In genomic region chr17:75490953-75491649, GRCh38 we compare ENCODE assay signal across 9 cellular contexts.
"Had no signal": no experiment of that assay in that cellular context is flagged by ENCODE, and none has a peak within 500 bp of the region (broad histone marks: within the 10 kb centered on the region; RNA-seq: fewer than 3 reads in every experiment).

No MANE protein-coding gene starts in this region.

- H3K27ac ChIP-seq: VCaP had no signal

- ATAC-seq: effector memory CD8-positive, alpha-beta T cell; natural killer cell treated with Interleukin-12 subunit alpha and Interleukin-12 subunit beta and Interleukin-15 and Interleukin-18, amount 100 ng/mL, for 72 hours; stimulated activated naive CD8-positive, alpha-beta T cell treated with anti-CD3 and anti-CD28 coated beads, Interleukin-15, amount 100 ng/mL, for 72 hours had no signal

- H3K4me3 Mint-ChIP-seq: activated CD4-positive, alpha-beta memory T cell treated with anti-CD3 and anti-CD28 coated beads, Interleukin-2, amount 10 ng/mL, durations not matched to agents 7 days and 5 days; effector memory CD8-positive, alpha-beta T cell; natural killer cell treated with Interleukin-12 subunit alpha and Interleukin-12 subunit beta and Interleukin-15 and Interleukin-18, amount 100 ng/mL, for 72 hours; stimulated activated naive CD8-positive, alpha-beta T cell treated with anti-CD3 and anti-CD28 coated beads, Interleukin-15, amount 100 ng/mL, for 72 hours had no signal

- H3K27me3 Mint-ChIP-seq: activated CD4-positive, alpha-beta memory T cell treated with anti-CD3 and anti-CD28 coated beads, Interleukin-2, amount 10 ng/mL, durations not matched to agents 7 days and 5 days; effector memory CD8-positive, alpha-beta T cell; natural killer cell treated with Interleukin-12 subunit alpha and Interleukin-12 subunit beta and Interleukin-15 and Interleukin-18, amount 100 ng/mL, for 72 hours; stimulated activated naive CD8-positive, alpha-beta T cell treated with anti-CD3 and anti-CD28 coated beads, Interleukin-15, amount 100 ng/mL, for 72 hours had no signal

- H3K36me3 Mint-ChIP-seq: natural killer cell treated with Interleukin-12 subunit alpha and Interleukin-12 subunit beta and Interleukin-15 and Interleukin-18, amount 100 ng/mL, for 72 hours had no signal

- H3K9me3 Mint-ChIP-seq: activated CD4-positive, alpha-beta memory T cell treated with anti-CD3 and anti-CD28 coated beads, Interleukin-2, amount 10 ng/mL, durations not matched to agents 7 days and 5 days; effector memory CD8-positive, alpha-beta T cell; stimulated activated naive CD8-positive, alpha-beta T cell treated with anti-CD3 and anti-CD28 coated beads, Interleukin-15, amount 100 ng/mL, for 72 hours had no signal

- DNase-seq: activated CD4-positive, alpha-beta memory T cell treated with anti-CD3 and anti-CD28 coated beads, Interleukin-2, amount 10 ng/mL, durations not matched to agents 7 days and 5 days; activated naive CD4-positive, alpha-beta T cell treated with Interleukin-2 at 50 U/mL for 16 hours; cortex of kidney; effector memory CD8-positive, alpha-beta T cell; stimulated activated CD4-positive, alpha-beta T cell treated with anti-CD3 and anti-CD28 coated beads, Interleukin-4, amount 100 ng/mL, for 4 hours; stimulated activated naive CD8-positive, alpha-beta T cell treated with anti-CD3 and anti-CD28 coated beads, Interleukin-15, amount 100 ng/mL, for 72 hours; T-helper 9 cell had no signal

- H3K27ac Mint-ChIP-seq: activated CD4-positive, alpha-beta memory T cell treated with anti-CD3 and anti-CD28 coated beads, Interleukin-2, amount 10 ng/mL, durations not matched to agents 7 days and 5 days; stimulated activated naive CD8-positive, alpha-beta T cell treated with anti-CD3 and anti-CD28 coated beads, Interleukin-15, amount 100 ng/mL, for 72 hours had no signal
